14 cellular contexts compared by ENCODE assay signal in the genomic region with DNA sequence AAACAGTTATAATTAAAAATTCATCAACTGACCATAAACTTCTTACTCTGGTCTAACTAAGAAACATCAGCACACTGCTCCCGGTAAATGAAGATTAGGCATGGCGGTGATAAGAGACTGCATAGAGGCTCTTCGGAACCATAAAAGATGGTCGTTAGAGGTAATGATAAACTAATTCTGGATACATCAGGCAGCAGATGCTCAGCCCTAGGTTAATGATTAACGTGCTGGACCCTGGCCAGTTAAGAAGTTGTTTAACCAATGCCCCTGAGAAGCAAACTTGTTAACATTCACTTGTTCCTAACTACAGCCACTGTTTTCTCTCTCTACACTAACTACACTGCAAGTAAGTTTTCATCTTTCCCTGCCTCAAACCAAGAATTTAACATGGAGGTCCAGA.
DNase-seq lines count a peak whose midpoint lies in the region; ATAC-seq and TF ChIP-seq lines count a peak whose summit lies in the region.
"Had no signal": no experiment of that assay in that cellular context is flagged by ENCODE, and none has a peak within 500 bp of the region (broad histone marks: within the 10 kb centered on the region; RNA-seq: fewer than 3 reads in every experiment).

No MANE protein-coding gene starts in this region.

- H3K9me3 ChIP-seq in left ventricle myocardium inferior (replicated peaks) (no peaks in the 10 kb centered on the region), mucosa of descending colon (no peaks in the 10 kb centered on the region), uterus (no peaks in the 10 kb centered on the region)

- H3K4me1 ChIP-seq in left ventricle myocardium inferior (peaks cover 89% of the 10 kb centered on the region), mucosa of descending colon (ENCODE audit: low read depth) (peaks cover 50% of the 10 kb centered on the region), uterus (peaks cover 12 to 17% of the 10 kb centered on the region in 2 donors)
- H3K4me1 ChIP-seq: parathyroid adenoma had no signal

- DNase-seq in left ventricle myocardium inferior, result no peak
- DNase-seq in Right ventricle myocardium superior, result no peak
- peak; percentile 56 for DNase-seq in epithelial cell of proximal tubule (ENCODE audit: low read depth)
- DNase-seq in mucosa of descending colon, result peak in 2 of 3 donors; percentile 71 to 93
- no peak for DNase-seq in uterus
- DNase-seq in amniotic stem cell (lab: John Stamatoyannopoulos, UW), result no peak
- DNase-seq in amygdala (lab: John Stamatoyannopoulos, UW), result no peak
- DNase-seq: activated naive CD4-positive, alpha-beta T cell treated with anti-CD3 and anti-CD28 coated beads, Interleukin-2, amount 50 U/mL, for 16 hours; effector memory CD4-positive, alpha-beta T cell; foreskin fibroblast; NCI-H510A had no signal

- no peak for TF ChIP-seq POLR2A in uterus (IDR thresholded peaks at IDR 0.05)

- H3K27me3 ChIP-seq in left ventricle myocardium inferior (ENCODE audit: low read depth), result no peaks in the 10 kb centered on the region
- no peaks in the 10 kb centered on the region for H3K27me3 ChIP-seq in uterus

- no peak for ATAC-seq in Right ventricle myocardium superior (ENCODE audit: poor library complexity)
- peak; percentile 88 for ATAC-seq in mucosa of descending colon
- no peak for ATAC-seq in HG02840 (IDR thresholded peaks at IDR 0.05; ENCODE audit: low FRiP score, unreplicated experiment)
- ATAC-seq: activated CD4-positive, CD25-positive, alpha-beta regulatory T cell treated with anti-CD3 and anti-CD28 coated beads, Interleukin-2, amount 50 U/mL, for 24 hours had no signal

- no peak overlapping the region for H3K4me3 ChIP-seq in left ventricle myocardium inferior
- peak overlapping the region; percentile 19 for H3K4me3 ChIP-seq in epithelial cell of proximal tubule (ENCODE audit: low read depth, low read length)
- H3K4me3 ChIP-seq in mucosa of descending colon, result no peak overlapping the region
- H3K4me3 ChIP-seq in uterus, result peak overlapping the region in 1 of 2 donors; percentile 2

- H3K27ac ChIP-seq in left ventricle myocardium inferior (replicated peaks) (peak overlapping the region; percentile 68), uterus (peak overlapping the region; percentile 75 to 93)
- H3K27ac ChIP-seq: parathyroid adenoma had no signal

- TF ChIP-seq CTCF in left ventricle myocardium inferior (IDR thresholded peaks at IDR 0.05; ENCODE audit: borderline replicate concordance) (no peak), epithelial cell of proximal tubule (conservative IDR thresholded peaks at IDR 0.05; ENCODE audit: low read depth, low read length) (no peak), mucosa of descending colon (IDR thresholded peaks at IDR 0.05) (no peak), uterus (IDR thresholded peaks at IDR 0.05) (no peak)

- no peaks in the 10 kb centered on the region for H3K36me3 ChIP-seq in left ventricle myocardium inferior
- no peaks in the 10 kb centered on the region for H3K36me3 ChIP-seq in mucosa of descending colon (ENCODE audit: low read depth)
- H3K36me3 ChIP-seq in uterus, result no peaks in the 10 kb centered on the region

- intact Hi-C loops in left ventricle myocardium inferior (cut with micrococcal nuclease) (no loop called here), Right ventricle myocardium superior (cut with DNase I) (no loop called here), mucosa of descending colon (cut with DNase I, micrococcal nuclease) (loop anchor here in 1 of 2 donors (10.0 kb wide), 1 partner anchor 112 kb away; a partner anchor contains a TSS), uterus (cut with DNase I; ENCODE audit: low total_unique reads) (no loop called here)

Comparison
In these comparisons a context has a peak if more than half of its experiments do, and no peak if none do; other contexts are left out.
1. DNase-seq: peak in epithelial cell of proximal tubule (single experiment) and mucosa of descending colon (2 of 3); none in left ventricle myocardium inferior (single experiment), Right ventricle myocardium superior (single experiment), uterus (0 of 2), amniotic stem cell (single experiment) and amygdala (0 of 56).